8 cellular contexts compared by ENCODE assay signal in the genomic region with DNA sequence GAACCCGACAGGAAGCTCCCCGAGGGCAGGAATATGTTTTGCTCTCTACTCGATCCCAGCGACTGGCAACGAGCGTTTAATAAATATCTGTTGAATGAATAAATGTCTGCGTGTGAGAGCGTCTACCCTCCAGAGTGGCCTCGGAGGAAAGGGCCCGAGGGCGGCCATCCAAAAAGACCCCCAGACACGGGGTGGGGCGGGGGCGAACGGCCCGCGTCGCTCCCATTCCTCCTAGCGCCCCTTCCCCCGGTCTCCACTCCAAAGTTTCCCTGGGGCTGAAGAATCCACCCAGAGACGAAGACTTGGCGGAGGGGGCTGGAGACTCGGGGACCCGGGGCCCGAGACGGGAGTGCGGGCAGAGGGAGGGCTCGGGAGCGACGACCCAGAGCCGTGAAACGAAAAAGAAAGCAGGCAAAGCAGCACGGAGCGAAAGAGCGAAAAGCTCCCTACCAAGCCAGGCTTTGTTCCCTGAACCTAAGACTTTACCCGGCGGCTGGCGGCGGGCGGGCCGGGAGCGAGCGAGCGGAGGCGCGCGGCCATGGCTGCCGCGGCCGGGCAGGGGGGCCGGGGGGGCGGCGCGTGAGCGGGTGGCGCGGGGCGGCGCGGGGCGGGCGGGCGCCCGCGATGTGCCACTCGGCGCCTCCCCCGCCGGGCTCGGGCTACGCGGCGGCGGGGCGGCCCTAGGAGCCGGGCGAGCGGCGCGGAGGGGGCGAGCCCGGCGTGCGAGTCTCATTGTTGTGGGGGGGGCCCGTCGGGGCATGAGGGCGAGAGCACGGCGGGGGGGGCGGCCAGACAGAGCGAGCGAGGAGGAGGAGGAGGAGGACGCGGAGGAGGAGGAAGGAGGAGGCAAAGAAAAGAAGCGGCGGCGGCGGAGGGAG. TPM values are rescaled to one million over a fixed set of nuclear protein-coding genes. Genes with fewer than 3 reads are reported as not detected.
A peak's percentile ranks its signal among the peaks of the same experiment; 100 is the strongest.
DNase-seq lines count a peak whose midpoint lies in the region; ATAC-seq and TF ChIP-seq lines count a peak whose summit lies in the region.

A gene (plus strand): TSS at position 629 of the 878 bp plus-strand sequence. CDS start 360 bp downstream, outside the sequence.

- peaks cover 0 to 8% of the 10 kb centered on the region in 2 donors for H3K36me3 Mint-ChIP-seq in naive B cell

- H3K27me3 Mint-ChIP-seq in naive B cell, result no peaks in the 10 kb centered on the region

- no peaks in the 10 kb centered on the region for H3K9me3 ChIP-seq in KOPT-K1 (ENCODE audit: insufficient read depth, low read length, poor library complexity, severe bottlenecking)

- peaks cover 28% of the 10 kb centered on the region for H3K36me3 ChIP-seq in KOPT-K1 (ENCODE audit: insufficient read depth, low read length)

- no peaks in the 10 kb centered on the region for H3K9me3 Mint-ChIP-seq in naive B cell

- H3K27ac Mint-ChIP-seq in naive B cell, result peak within 1 kb of the TSS; percentile 72 to 98 (median 97)

- peaks cover 53 to 70% (median 67%) of the 10 kb centered on the region in 3 donors for H3K4me1 Mint-ChIP-seq in naive B cell

- peak; percentile 55 for TF ChIP-seq POLR2A in Raji (IDR thresholded peaks at IDR 0.05; ENCODE audit: insufficient read depth, low read depth, low read length)

- peak within 1 kb of the TSS; percentile 97 for H3K27ac ChIP-seq in KOPT-K1 (ENCODE audit: low read depth, low read length, poor library complexity, severe bottlenecking)

- peak within 1 kb of the TSS; percentile 86 to 99 (median 97) for H3K4me3 Mint-ChIP-seq in naive B cell

- ATAC-seq in naive B cell (ENCODE audit: low read depth in 2 of 2) (peak; percentile 32 to 38), GM19452 (IDR thresholded peaks at IDR 0.05; ENCODE audit: unreplicated experiment) (no peak)
- no peak for ATAC-seq in stimulated activated naive CD8-positive, alpha-beta T cell treated with anti-CD3 and anti-CD28 coated beads, Interleukin-15, Interleukin-2, amounts not matched to agents 100 U/mL and 50 U/mL, for 24 hours

- peak; percentile 57 for DNase-seq in DMS114 treated with DMSO at 0.1 percent for 48 hours (lab: John Stamatoyannopoulos, UW; ENCODE audit: unreplicated experiment)
- peak; percentile 76 for DNase-seq in activated effector memory CD4-positive, alpha-beta T cell treated with Interleukin-2 at 50 U/mL for 16 hours
- peak; percentile 74 for DNase-seq in fibroblast of peridontal ligament (ENCODE audit: extremely low read depth)
- DNase-seq in naive B cell, result peak; percentile 82
- peak; percentile 74 for DNase-seq in stimulated activated naive CD8-positive, alpha-beta T cell treated with anti-CD3 and anti-CD28 coated beads, Interleukin-15, Interleukin-2, amounts not matched to agents 100 U/mL and 50 U/mL, for 24 hours

RNA-seq across cellular contexts. Expression of the gene that starts here (rescaled TPM):
- 1 to 10 TPM; 1.7 to 9.0 (median 4.7) TPM for polyA plus RNA-seq in naive B cell (ENCODE audit: low read depth in 6 of 6)

Comparison
In these comparisons a context has a peak if more than half of its experiments do, and no peak if none do; other contexts are left out.
1. ATAC-seq: peak in naive B cell (2 of 2); none in stimulated activated naive CD8-positive, alpha-beta T cell treated with anti-CD3 and anti-CD28 coated beads, Interleukin-15, Interleukin-2, amounts not matched to agents 100 U/mL and 50 U/mL, for 24 hours (single experiment) and GM19452 (single experiment).
2. Peak in every context shown above with its lines, with median percentiles within 50 percentile points of each other: DNase-seq.